In the genomic region with DNA sequence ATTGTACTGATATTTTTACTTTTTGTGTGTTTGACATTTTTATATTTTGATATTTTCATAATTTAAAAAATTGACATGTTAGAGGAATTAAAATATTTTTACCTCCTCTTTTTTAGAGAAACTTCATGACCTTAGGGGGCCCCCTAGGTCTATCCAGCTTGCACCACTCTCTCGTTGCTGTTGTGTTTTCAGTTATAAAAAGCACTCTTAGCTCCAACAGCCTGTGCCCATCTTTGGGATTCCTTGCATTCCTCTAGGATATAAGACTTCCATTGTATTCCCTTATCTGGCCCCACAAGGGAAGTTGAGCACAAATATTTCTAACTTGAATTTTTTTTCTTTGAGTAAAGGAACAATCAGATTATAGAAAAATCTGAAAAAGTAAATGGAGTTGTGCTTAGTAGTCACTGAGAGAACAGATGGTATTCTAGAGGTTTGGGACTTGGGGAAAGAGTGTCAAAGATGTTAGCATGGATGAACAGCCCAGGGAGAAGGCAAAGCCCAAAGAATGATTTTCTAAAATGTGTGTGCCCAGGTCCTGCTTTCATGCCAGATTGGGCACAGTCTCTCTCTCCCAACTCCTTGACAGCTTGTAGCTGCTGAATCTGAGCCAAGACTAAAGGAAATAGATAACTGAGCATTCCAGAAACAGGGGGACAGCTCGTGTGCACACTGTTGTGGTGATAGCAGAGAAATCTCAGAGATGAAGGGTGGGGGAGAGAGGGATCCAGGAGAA, we compare ENCODE assay signal across 13 cellular contexts.
DNase-seq lines count a peak whose midpoint lies in the region; ATAC-seq and TF ChIP-seq lines count a peak whose summit lies in the region.
"Had no signal": no experiment of that assay in that cellular context is flagged by ENCODE, and none has a peak within 500 bp of the region (broad histone marks: within the 10 kb centered on the region; RNA-seq: fewer than 3 reads in every experiment).

No MANE protein-coding gene starts in this region.

- no peak overlapping the region for H3K27ac ChIP-seq in H9 (ENCODE audit: insufficient read length, low read depth, low read length)
- H3K27ac ChIP-seq in trophoblast cell (ENCODE audit: low read depth, low read length) = no peak overlapping the region
- H3K27ac ChIP-seq: SJSA1 had no signal

- TF ChIP-seq CTCF in H9 (conservative IDR thresholded peaks at IDR 0.05) (no peak; the same call in 2 of the 3 replicates), CD14-positive monocyte (IDR thresholded peaks at IDR 0.05) (no peak)

- H2BK120ac ChIP-seq in H9 (ENCODE audit: low read depth, low read length, poor library complexity, severe bottlenecking) (no peak overlapping the region), trophoblast cell (ENCODE audit: insufficient read depth, low read length, poor library complexity) (no peak overlapping the region)

- H2BK15ac ChIP-seq in H9 (ENCODE audit: low read depth, low read length) = no peak overlapping the region

- H3K4me3 ChIP-seq in trophoblast cell (ENCODE audit: low read depth, low read length) = no peak overlapping the region
- H3K4me3 ChIP-seq: SJSA1 had no signal

- no peaks in the 10 kb centered on the region for H3K36me3 ChIP-seq in trophoblast cell (ENCODE audit: control insufficient read depth in 1 of 2, insufficient read depth in 2 of 2, low read length in 2 of 2)
- H3K36me3 ChIP-seq: SJSA1 had no signal

- no peaks in the 10 kb centered on the region for H4K20me1 ChIP-seq in H9 (ENCODE audit: control insufficient read depth, insufficient read depth, insufficient read length)

- H2AK5ac ChIP-seq in H9 (ENCODE audit: insufficient read length, low read length) = no peak overlapping the region
- H2AK5ac ChIP-seq in trophoblast cell (ENCODE audit: low read length) = no peak overlapping the region

- DNase-seq in H9 (no peak), foreskin melanocyte (peak; percentile 92), trophoblast cell (peak in 1 of 2 donors; percentile 42), CD14-positive monocyte (ENCODE audit: low spot score) (no peak)
- no peak for DNase-seq in activated T-cell treated with anti-CD3 and anti-CD28 coated beads, Interleukin-2, amount 50 U/mL, for 1 hour
- DNase-seq: activated naive CD4-positive, alpha-beta T cell treated with anti-CD3 and anti-CD28 coated beads, Interleukin-2, amount 50 U/mL, for 16 hours; HFFc6; stimulated activated naive CD8-positive, alpha-beta T cell treated with anti-CD3 and anti-CD28 coated beads, Interleukin-15, amount 100 ng/mL, for 72 hours had no signal

- H3K4ac ChIP-seq in H9 (ENCODE audit: low read depth, low read length) (no peak overlapping the region), trophoblast cell (ENCODE audit: low read depth, low read length) (no peak overlapping the region)

- H3K27me3 ChIP-seq in H9 (ENCODE audit: insufficient read depth, low read length) = no peaks in the 10 kb centered on the region
- no peaks in the 10 kb centered on the region for H3K27me3 ChIP-seq in trophoblast cell (ENCODE audit: insufficient read depth, low read length)
- H3K27me3 ChIP-seq: SJSA1 had no signal

- no peaks in the 10 kb centered on the region for H3K79me1 ChIP-seq in H9 (ENCODE audit: insufficient read depth, low read depth, low read length, poor library complexity, severe bottlenecking)
- H3K79me1 ChIP-seq in trophoblast cell (ENCODE audit: low read length) = no peaks in the 10 kb centered on the region

- H3K4me3 Mint-ChIP-seq in H9 = no peak overlapping the region; a peak in 1 of 5 replicates
- no peak overlapping the region for H3K4me3 Mint-ChIP-seq in CD14-positive monocyte
- H3K4me3 Mint-ChIP-seq: dendritic cell treated with granulocyte-macrophage colony-stimulating factor and Interleukin-4, amounts not matched to agents 40 ng/mL and 50 ng/mL, for 4 days; HFFc6; stimulated activated naive CD8-positive, alpha-beta T cell treated with anti-CD3 and anti-CD28 coated beads, Interleukin-15, amount 100 ng/mL, for 72 hours had no signal

- no peak overlapping the region for H3K4me2 ChIP-seq in H9 (ENCODE audit: insufficient read depth, insufficient read length, low read length)
- H3K4me2 ChIP-seq in trophoblast cell (ENCODE audit: low read length) = peak overlapping the region; percentile 15

- H3K23ac ChIP-seq in H9 (ENCODE audit: insufficient read length, low read depth, low read length) (no peak overlapping the region), trophoblast cell (ENCODE audit: low read length) (no peak overlapping the region)

- intact Hi-C loops in CD14-positive monocyte (cut with micrococcal nuclease) = no loop called here

- H3K27ac Mint-ChIP-seq in H9 = peak overlapping the region in 2 of 3 experiments; percentile 31 to 45; a peak in 3 of 7 replicates
- H3K27ac Mint-ChIP-seq in CD14-positive monocyte = no peak overlapping the region
- H3K27ac Mint-ChIP-seq: dendritic cell treated with granulocyte-macrophage colony-stimulating factor and Interleukin-4, amounts not matched to agents 40 ng/mL and 50 ng/mL, for 4 days; HFFc6; stimulated activated naive CD8-positive, alpha-beta T cell treated with anti-CD3 and anti-CD28 coated beads, Interleukin-15, amount 100 ng/mL, for 72 hours had no signal

- H4K5ac ChIP-seq in H9 (ENCODE audit: insufficient read length, low read depth, low read length) = no peak overlapping the region

- H3K9ac ChIP-seq in H9 (ENCODE audit: extremely low read depth, insufficient read length, low read length) = no peak overlapping the region
- no peak overlapping the region for H3K9ac ChIP-seq in trophoblast cell (ENCODE audit: low read length)

- H3K23me2 ChIP-seq in H9 (ENCODE audit: insufficient read length, low read depth, low read length, poor library complexity, severe bottlenecking) = no peaks in the 10 kb centered on the region

- H4K8ac ChIP-seq in H9 (replicated peaks; ENCODE audit: insufficient read length, low read depth, low read length) (no peak overlapping the region), trophoblast cell (ENCODE audit: low read depth, low read length) (no peak overlapping the region)

- H3K79me2 ChIP-seq in H9 (ENCODE audit: insufficient read depth, low read length) (no peaks in the 10 kb centered on the region), trophoblast cell (ENCODE audit: control insufficient read depth, insufficient read depth, low read length, poor library complexity) (no peaks in the 10 kb centered on the region)

- H3K18ac ChIP-seq in H9 (ENCODE audit: insufficient read length, low read depth, low read length) = no peak overlapping the region
- no peak overlapping the region for H3K18ac ChIP-seq in trophoblast cell (ENCODE audit: low read length)

- H3K36me3 Mint-ChIP-seq in H9 (ENCODE audit: insufficient read depth in 1 of 3, low read depth in 3 of 3) (no peaks in the 10 kb centered on the region), CD14-positive monocyte (no peaks in the 10 kb centered on the region)

- H4K12ac ChIP-seq in trophoblast cell (ENCODE audit: low read depth, low read length) = no peak overlapping the region

- H3K9me3 Mint-ChIP-seq in H9 (peaks cover 2 to 4% of the 10 kb centered on the region in 2 experiments; a peak in 2 of 5 replicates), CD14-positive monocyte (peaks cover 0 to 2% (median 0%) of the 10 kb centered on the region in 7 donors)
- H3K9me3 Mint-ChIP-seq: dendritic cell treated with granulocyte-macrophage colony-stimulating factor and Interleukin-4, amounts not matched to agents 40 ng/mL and 50 ng/mL, for 4 days; HFFc6 had no signal

- no peak overlapping the region for H3K14ac ChIP-seq in H9 (ENCODE audit: insufficient read depth, low read length)
- no peak overlapping the region for H3K14ac ChIP-seq in trophoblast cell (ENCODE audit: low read length)

- no peak overlapping the region for H2BK5ac ChIP-seq in H9 (ENCODE audit: insufficient read length, low read length)
- H2BK5ac ChIP-seq in trophoblast cell (ENCODE audit: low read depth, low read length, poor library complexity) = no peak overlapping the region

- no peak overlapping the region for H2BK20ac ChIP-seq in H9 (ENCODE audit: low read depth, low read length, poor library complexity, severe bottlenecking)

- no peaks in the 10 kb centered on the region for H3K9me3 ChIP-seq in H9 (ENCODE audit: control insufficient read depth, low read depth, low read length)
- H3K9me3 ChIP-seq in trophoblast cell (ENCODE audit: insufficient read depth, low read depth, low read length) = no peaks in the 10 kb centered on the region
- H3K9me3 ChIP-seq: SJSA1 had no signal

- ATAC-seq in SK-N-SH treated with all-trans-retinoic acid at 6 μM for 48 hours = peak; percentile 34; the same call in 2 of the 3 replicates
- no peak for ATAC-seq in GM21737 (IDR thresholded peaks at IDR 0.05; ENCODE audit: unreplicated experiment)
- no peak for ATAC-seq in GM19035 (IDR thresholded peaks at IDR 0.05; ENCODE audit: unreplicated experiment)
- ATAC-seq: stimulated activated naive CD8-positive, alpha-beta T cell treated with anti-CD3 and anti-CD28 coated beads, Interleukin-15, amount 100 ng/mL, for 72 hours had no signal

- no CpG with 5 or more reads among the region's 2 CpGs for WGBS in H9 (ENCODE audit: extremely low coverage, insufficient read length, low lambda C conversion rate)
- WGBS in trophoblast cell (ENCODE audit: extremely low coverage, insufficient coverage, insufficient read length) = no CpG with 5 or more reads among the region's 2 CpGs

- no peak overlapping the region for H4K91ac ChIP-seq in H9 (ENCODE audit: insufficient read length, low read depth, low read length)
- no peak overlapping the region for H4K91ac ChIP-seq in trophoblast cell (ENCODE audit: low read depth, low read length)

- H3K4me1 Mint-ChIP-seq in H9 = peaks cover 12 to 29% of the 10 kb centered on the region in 2 experiments
- H3K4me1 Mint-ChIP-seq in CD14-positive monocyte = no peaks in the 10 kb centered on the region

- H3T11ph ChIP-seq in H9 (ENCODE audit: low read length) = no peak overlapping the region

- H2BK12ac ChIP-seq in H9 (ENCODE audit: insufficient read length, low read depth, low read length) (no peak overlapping the region), trophoblast cell (ENCODE audit: low read length) (no peak overlapping the region)

- H3K27me3 Mint-ChIP-seq in H9 (ENCODE audit: low read depth) = no peaks in the 10 kb centered on the region
- peaks cover 0 to 3% (median 2%) of the 10 kb centered on the region in 3 donors for H3K27me3 Mint-ChIP-seq in CD14-positive monocyte (ENCODE audit: low read depth in 3 of 3)
- H3K27me3 Mint-ChIP-seq: dendritic cell treated with granulocyte-macrophage colony-stimulating factor and Interleukin-4, amounts not matched to agents 40 ng/mL and 50 ng/mL, for 4 days had no signal

- H3K56ac ChIP-seq in H9 (ENCODE audit: insufficient read length, low read depth, low read length) = no peak overlapping the region

- H3K4me1 ChIP-seq in H9 (ENCODE audit: insufficient read depth, low read length) = peaks cover 3% of the 10 kb centered on the region; the same call in 1 of the 2 replicates
- no peaks in the 10 kb centered on the region for H3K4me1 ChIP-seq in trophoblast cell (ENCODE audit: control insufficient read depth in 1 of 2, insufficient read depth in 2 of 2, low read length in 2 of 2)
- H3K4me1 ChIP-seq: SJSA1 had no signal

- H2AFZ ChIP-seq in H9 (ENCODE audit: low read length) = peak overlapping the region; percentile 22
- no peak overlapping the region for H2AFZ ChIP-seq in trophoblast cell (ENCODE audit: insufficient read depth, low read length, poor library complexity)

TF ChIP-seq in SK-N-SH treated with all-trans-retinoic acid at 6 μM for 48 hours, 23 proteins besides CTCF, POLR2A, EP300 and RAD21:
- no peak for TF ChIP-seq ZFP30 (CRISPR knock-in tag; IDR thresholded peaks at IDR 0.05)
- peak; percentile 52 for TF ChIP-seq ISL1 (CRISPR knock-in tag; IDR thresholded peaks at IDR 0.05)
TF ChIP-seq in SK-N-SH treated with all-trans-retinoic acid at 6 μM for 48 hours: peak in this region for 1.

Comparison
In these comparisons a context has a peak if more than half of its experiments do, and no peak if none do; other contexts are left out.
1. H3K27ac Mint-ChIP-seq: peak in H9 (2 of 3); none in CD14-positive monocyte (0 of 7).